Comparison of ENCODE assay signal across 8 cellular contexts in the genomic region with DNA sequence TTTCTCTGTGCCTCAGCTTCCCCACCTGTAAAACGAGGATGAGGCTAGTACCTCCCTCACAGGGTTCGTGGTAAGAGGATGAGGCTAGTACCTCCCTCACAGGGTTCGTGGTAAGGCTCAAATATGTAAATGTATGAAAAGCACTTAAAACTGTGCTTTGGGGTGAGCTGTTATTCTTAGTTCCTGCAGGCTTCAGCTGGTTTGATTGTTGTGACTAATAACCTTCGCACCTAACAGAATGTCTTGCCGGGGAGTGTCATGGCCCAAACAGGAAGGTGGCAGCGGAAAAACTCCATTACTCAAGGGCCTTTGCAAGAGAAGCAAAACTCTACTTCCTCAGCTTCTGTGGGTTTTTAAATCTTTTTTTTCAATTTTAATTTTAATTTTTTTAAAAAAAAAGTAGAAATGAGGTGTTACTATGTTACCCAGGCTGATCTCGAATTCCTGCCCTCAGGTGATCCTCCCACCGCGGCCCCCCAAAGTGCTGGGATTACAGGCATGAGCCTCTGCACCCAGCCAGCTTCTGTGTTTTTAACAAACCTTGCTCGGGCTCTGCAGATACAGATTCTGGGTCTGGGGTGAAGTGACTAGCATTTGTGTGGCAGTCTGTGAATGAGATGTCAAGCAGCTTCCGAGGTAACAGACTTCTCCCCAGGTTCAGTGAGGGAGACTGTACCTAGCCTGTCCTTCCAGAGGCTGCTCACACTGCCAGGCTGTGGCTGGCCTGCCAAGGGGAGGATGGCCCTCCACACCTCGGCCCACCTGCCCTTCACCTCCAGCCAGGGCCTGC.
DNase-seq lines count a peak whose midpoint lies in the region; ATAC-seq and TF ChIP-seq lines count a peak whose summit lies in the region.

No MANE protein-coding gene starts in this region.

- H3F3A ChIP-seq in smooth muscle cell (ENCODE audit: low read depth), result no peaks in the 10 kb centered on the region

- no peak overlapping the region for H3K4me2 ChIP-seq in smooth muscle cell

- 78% methylated on average over 12 of the region's 12 CpGs for WGBS in smooth muscle cell (ENCODE audit: low lambda C conversion rate)

- H3K9me3 ChIP-seq in lower lobe of right lung (no peaks in the 10 kb centered on the region), smooth muscle cell (replicated peaks; ENCODE audit: low read depth) (no peaks in the 10 kb centered on the region)

- H3K36me3 ChIP-seq in lower lobe of right lung (no peaks in the 10 kb centered on the region), smooth muscle cell (ENCODE audit: low read depth) (no peaks in the 10 kb centered on the region)

- no peak overlapping the region for H2AFZ ChIP-seq in smooth muscle cell (ENCODE audit: low read depth)

- TF ChIP-seq CTCF in C4-2B (conservative IDR thresholded peaks at IDR 0.05), result no peak
- TF ChIP-seq CTCF in lower lobe of right lung (IDR thresholded peaks at IDR 0.05), result no peak
- no peak for TF ChIP-seq CTCF in smooth muscle cell (IDR thresholded peaks at IDR 0.05; ENCODE audit: borderline replicate concordance, insufficient read depth, poor library complexity, severe bottlenecking)

- H3K27ac ChIP-seq in C4-2B (peak overlapping the region; percentile 45), lower lobe of right lung (peak overlapping the region; percentile 74), smooth muscle cell (ENCODE audit: low read depth) (no peak overlapping the region)

- ATAC-seq in GM19372 (IDR thresholded peaks at IDR 0.05; ENCODE audit: low read depth, unreplicated experiment), result peak; percentile 46
- ATAC-seq in lower lobe of right lung, result peak; percentile 46 to 48

- H3K79me2 ChIP-seq in smooth muscle cell (ENCODE audit: low read depth), result no peaks in the 10 kb centered on the region

- no peaks in the 10 kb centered on the region for H3K27me3 ChIP-seq in lower lobe of right lung (ENCODE audit: low read depth)
- H3K27me3 ChIP-seq in smooth muscle cell (ENCODE audit: low read depth), result peaks cover 16% of the 10 kb centered on the region

- H3K4me1 ChIP-seq in lower lobe of right lung (peaks cover 62% of the 10 kb centered on the region), smooth muscle cell (ENCODE audit: low read depth) (peaks cover 14% of the 10 kb centered on the region)

- intact Hi-C loops in lower lobe of right lung (cut with DNase I), result no loop called here

- no peak overlapping the region for H3K4me3 ChIP-seq in lower lobe of right lung
- no peak overlapping the region for H3K4me3 ChIP-seq in smooth muscle cell

- peaks cover 24% of the 10 kb centered on the region for H4K20me1 ChIP-seq in smooth muscle cell (ENCODE audit: low read depth)

- no peak overlapping the region for H3K9ac ChIP-seq in smooth muscle cell (ENCODE audit: low read depth)

- peak; percentile 78 to 79 for DNase-seq in Kasumi-1 (lab: John Stamatoyannopoulos, UW)
- peak; percentile 59 for DNase-seq in activated T-cell treated with anti-CD3 and anti-CD28 coated beads for 24 hours (ENCODE audit: low read depth)
- no peak for DNase-seq in lower lobe of right lung
- DNase-seq in NCI-H345 (lab: John Stamatoyannopoulos, UW), result no peak
- DNase-seq in smooth muscle cell (lab: John Stamatoyannopoulos, UW; ENCODE audit: unreplicated experiment), result no peak
- DNase-seq in cerebellar nuclear complex (lab: John Stamatoyannopoulos, UW), result no peak

Comparison
In these comparisons a context has a peak if more than half of its experiments do, and no peak if none do; other contexts are left out.
1. DNase-seq: peak in Kasumi-1 (2 of 2) and activated T-cell treated with anti-CD3 and anti-CD28 coated beads for 24 hours (single experiment); none in lower lobe of right lung (single experiment), NCI-H345 (single experiment), smooth muscle cell (single experiment) and cerebellar nuclear complex (0 of 2).